In the genomic region with DNA sequence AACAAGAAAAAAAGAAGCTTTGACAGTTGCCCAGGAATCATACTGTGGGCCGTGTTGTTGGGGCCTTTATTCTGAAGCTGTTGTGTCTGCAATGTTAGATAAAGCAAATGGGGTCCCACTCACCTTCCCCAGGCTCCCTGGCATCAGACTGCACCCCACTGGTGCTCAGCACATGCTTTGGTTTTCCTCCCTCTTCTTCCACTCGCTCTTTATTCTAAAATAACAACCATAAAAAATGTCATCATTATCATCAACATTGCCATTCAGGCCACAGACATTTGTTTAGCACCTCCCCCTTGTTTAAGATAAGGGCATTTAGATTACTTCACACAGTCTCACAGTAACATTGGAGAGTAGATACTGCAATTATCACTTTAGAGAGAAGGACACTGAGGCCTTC, we compare ENCODE assay signal across 23 cellular contexts.
"Had no signal": no experiment of that assay in that cellular context is flagged by ENCODE, and none has a peak within 500 bp of the region (broad histone marks: within the 10 kb centered on the region; RNA-seq: fewer than 3 reads in every experiment).

No MANE protein-coding gene starts in this region.

- H3K9me3 Mint-ChIP-seq: activated B cell treated with CpG ODN at 0.5 μM for 24 hours; activated naive CD8-positive, alpha-beta T cell treated with anti-CD3 and anti-CD28 coated beads, Interleukin-2, amount 10 ng/mL, durations not matched to agents 7 days and 5 days; activated T-cell treated with anti-CD3 and anti-CD28 coated beads, Interleukin-2, amount 50 U/mL, for 24 hours; activated T-helper 17 cell treated with anti-CD3 and anti-CD28 coated beads, Interleukin-2, amount 50 U/mL, for 72 hours; natural killer cell treated with Interleukin-12 subunit alpha and Interleukin-12 subunit beta and Interleukin-15 and Interleukin-18, amount 100 ng/mL, for 72 hours; stimulated activated naive CD8-positive, alpha-beta T cell treated with anti-CD3 and anti-CD28 coated beads, Interleukin-15, Interleukin-2, amounts not matched to agents 100 ng/mL and 50 ng/mL, for 24 hours; T-helper 2 cell treated with Interferon-gamma antibody and Interleukin-4, amounts not matched to agents 5 μg/mL and 100 μg/mL, for 36 hours had no signal

- H3K36me3 ChIP-seq: breast epithelium, thyroid gland had no signal

- ATAC-seq: activated CD4-positive, alpha-beta T cell treated with anti-CD3 and anti-CD28 coated beads for 36 hours; activated T-helper 17 cell treated with anti-CD3 and anti-CD28 coated beads, Interleukin-2, amount 50 U/mL, for 72 hours; left lobe of liver; natural killer cell treated with Interleukin-12 subunit alpha and Interleukin-12 subunit beta and Interleukin-15 and Interleukin-18, amount 100 ng/mL, for 72 hours; SK-N-SH treated with all-trans-retinoic acid at 6 μM for 48 hours had no signal

- H3K4me1 ChIP-seq: breast epithelium, parathyroid adenoma, thyroid gland had no signal

- H3K27me3 Mint-ChIP-seq: activated B cell treated with CpG ODN at 0.5 μM for 24 hours; activated CD4-positive, alpha-beta T cell treated with anti-CD3 and anti-CD28 coated beads for 36 hours; activated naive CD8-positive, alpha-beta T cell treated with anti-CD3 and anti-CD28 coated beads, Interleukin-2, amount 10 ng/mL, durations not matched to agents 7 days and 5 days; activated T-cell treated with anti-CD3 and anti-CD28 coated beads, Interleukin-2, amount 50 U/mL, for 24 hours; activated T-helper 17 cell treated with anti-CD3 and anti-CD28 coated beads, Interleukin-2, amount 50 U/mL, for 72 hours; natural killer cell treated with Interleukin-12 subunit alpha and Interleukin-12 subunit beta and Interleukin-15 and Interleukin-18, amount 100 ng/mL, for 72 hours; stimulated activated naive CD8-positive, alpha-beta T cell treated with anti-CD3 and anti-CD28 coated beads, Interleukin-15, Interleukin-2, amounts not matched to agents 100 ng/mL and 50 ng/mL, for 24 hours had no signal

- H3K27ac Mint-ChIP-seq: activated B cell treated with CpG ODN at 0.5 μM for 24 hours; activated CD4-positive, alpha-beta T cell treated with anti-CD3 and anti-CD28 coated beads for 36 hours; activated naive CD8-positive, alpha-beta T cell treated with anti-CD3 and anti-CD28 coated beads, Interleukin-2, amount 10 ng/mL, durations not matched to agents 7 days and 5 days; activated T-cell treated with anti-CD3 and anti-CD28 coated beads, Interleukin-2, amount 50 U/mL, for 24 hours; activated T-helper 17 cell treated with anti-CD3 and anti-CD28 coated beads, Interleukin-2, amount 50 U/mL, for 72 hours; natural killer cell treated with Interleukin-12 subunit alpha and Interleukin-12 subunit beta and Interleukin-15 and Interleukin-18, amount 100 ng/mL, for 72 hours; stimulated activated naive CD8-positive, alpha-beta T cell treated with anti-CD3 and anti-CD28 coated beads, Interleukin-15, Interleukin-2, amounts not matched to agents 100 ng/mL and 50 ng/mL, for 24 hours; T-helper 2 cell treated with Interferon-gamma antibody and Interleukin-4, amounts not matched to agents 5 μg/mL and 100 μg/mL, for 36 hours had no signal

- H3K4me3 Mint-ChIP-seq: activated B cell treated with CpG ODN at 0.5 μM for 24 hours; activated CD4-positive, alpha-beta T cell treated with anti-CD3 and anti-CD28 coated beads for 36 hours; activated naive CD8-positive, alpha-beta T cell treated with anti-CD3 and anti-CD28 coated beads, Interleukin-2, amount 10 ng/mL, durations not matched to agents 7 days and 5 days; activated T-cell treated with anti-CD3 and anti-CD28 coated beads, Interleukin-2, amount 50 U/mL, for 24 hours; activated T-helper 17 cell treated with anti-CD3 and anti-CD28 coated beads, Interleukin-2, amount 50 U/mL, for 72 hours; natural killer cell treated with Interleukin-12 subunit alpha and Interleukin-12 subunit beta and Interleukin-15 and Interleukin-18, amount 100 ng/mL, for 72 hours; stimulated activated naive CD8-positive, alpha-beta T cell treated with anti-CD3 and anti-CD28 coated beads, Interleukin-15, Interleukin-2, amounts not matched to agents 100 ng/mL and 50 ng/mL, for 24 hours; T-helper 2 cell treated with Interferon-gamma antibody and Interleukin-4, amounts not matched to agents 5 μg/mL and 100 μg/mL, for 36 hours had no signal

- H3K27me3 ChIP-seq: breast epithelium, thyroid gland had no signal

- H3K4me3 ChIP-seq: breast epithelium, thyroid gland had no signal

- H3K36me3 Mint-ChIP-seq: activated naive CD8-positive, alpha-beta T cell treated with anti-CD3 and anti-CD28 coated beads, Interleukin-2, amount 10 ng/mL, durations not matched to agents 7 days and 5 days; natural killer cell treated with Interleukin-12 subunit alpha and Interleukin-12 subunit beta and Interleukin-15 and Interleukin-18, amount 100 ng/mL, for 72 hours had no signal

- H3K27ac ChIP-seq: breast epithelium, epithelial cell of prostate, parathyroid adenoma, thyroid gland had no signal

- DNase-seq: activated B cell treated with CpG ODN at 0.5 μM for 24 hours; activated CD4-positive, alpha-beta T cell treated with anti-CD3 and anti-CD28 coated beads for 36 hours; activated CD4-positive, alpha-beta T cell treated with anti-CD3 and anti-CD28 coated beads, Interleukin-2, amount 50 U/mL, for 4 hours; activated CD8-positive, alpha-beta memory T cell treated with anti-CD3 and anti-CD28 coated beads for 24 hours; activated CD8-positive, alpha-beta memory T cell treated with anti-CD3 and anti-CD28 coated beads, Interleukin-2, amount 50 U/mL, for 4 hours; activated naive CD8-positive, alpha-beta T cell treated with anti-CD3 and anti-CD28 coated beads, Interleukin-2, amount 10 ng/mL, durations not matched to agents 7 days and 5 days; activated T-cell treated with anti-CD3 and anti-CD28 coated beads, Interleukin-2, amount 50 U/mL, for 24 hours; amniotic stem cell; cerebellar nuclear complex; cortex of kidney; foreskin fibroblast; stimulated activated CD4-positive, alpha-beta T cell treated with anti-CD3 and anti-CD28 coated beads, Interleukin-4, amount 100 ng/mL, for 4 hours; substantia nigra; thyroid gland had no signal

- H3K9me3 ChIP-seq: breast epithelium, thyroid gland had no signal
